In genomic region chr5:135083334-135083733, GRCh38 we compare ENCODE assay signal across 7 cellular contexts. TPM values are rescaled to one million over a fixed set of nuclear protein-coding genes. Genes with fewer than 3 reads are reported as not detected.
"Had no signal": no experiment of that assay in that cellular context is flagged by ENCODE, and none has a peak within 500 bp of the region (broad histone marks: within the 10 kb centered on the region; RNA-seq: fewer than 3 reads in every experiment).

No MANE protein-coding gene starts in this region.

RNA-seq across cellular contexts. Expression of gene PITX1, which starts 49.3 kb away (rescaled TPM):
- total RNA-seq: activated naive CD8-positive, alpha-beta T cell treated with anti-CD3 and anti-CD28 coated beads for 36 hours; activated naive CD8-positive, alpha-beta T cell treated with anti-CD3 and anti-CD28 coated beads, Interleukin-2, amount 10 ng/mL, durations not matched to agents 7 days and 5 days; activated T-helper 17 cell treated with anti-CD3 and anti-CD28 coated beads, Interleukin-2, amount 50 U/mL, for 72 hours; body of pancreas; cardiac muscle cell; cerebellum; chondrocyte had no signal
